ENCODE assay signal across 11 cellular contexts in genomic region chr13:51733656-51734334, GRCh38.
DNase-seq lines count a peak whose midpoint lies in the region; ATAC-seq and TF ChIP-seq lines count a peak whose summit lies in the region.
"Had no signal": no experiment of that assay in that cellular context is flagged by ENCODE, and none has a peak within 500 bp of the region (broad histone marks: within the 10 kb centered on the region; RNA-seq: fewer than 3 reads in every experiment).

No MANE protein-coding gene starts in this region.

- no peak for ATAC-seq in HG03521 (IDR thresholded peaks at IDR 0.05; ENCODE audit: unreplicated experiment)

- H3K27ac ChIP-seq in 22Rv1, result peak overlapping the region; percentile 4; the same call in 1 of the 2 replicates
- H3K27ac ChIP-seq: parathyroid adenoma, transverse colon had no signal

- TF ChIP-seq CTCF in 22Rv1 (IDR thresholded peaks at IDR 0.05), result peak; percentile 23; the same call in 1 of the 2 replicates

- DNase-seq in GF-D8 (lab: John Stamatoyannopoulos, UW), result peak; percentile 43
- peak; percentile 34 for DNase-seq in SKM-1 (lab: John Stamatoyannopoulos, UW; ENCODE audit: unreplicated experiment)
- DNase-seq in iPS-NIHi11 (ENCODE audit: low spot score), result peak; percentile 43
- DNase-seq in activated CD8-positive, alpha-beta memory T cell treated with anti-CD3 and anti-CD28 coated beads, Interleukin-2, amount 50 U/mL, for 48 hours, result no peak
- no peak for DNase-seq in OCI-M1 (lab: John Stamatoyannopoulos, UW)
- no peak for DNase-seq in NCI-H748 treated with DMSO at 0.1 percent for 48 hours (lab: John Stamatoyannopoulos, UW)
- DNase-seq: activated T-cell treated with anti-CD3 and anti-CD28 coated beads for 4 hours, transverse colon had no signal

Comparison
In these comparisons a context has a peak if more than half of its experiments do, and no peak if none do; other contexts are left out.
1. DNase-seq: peak in GF-D8 (single experiment), SKM-1 (single experiment) and iPS-NIHi11 (single experiment); none in activated CD8-positive, alpha-beta memory T cell treated with anti-CD3 and anti-CD28 coated beads, Interleukin-2, amount 50 U/mL, for 48 hours (single experiment), OCI-M1 (single experiment) and NCI-H748 treated with DMSO at 0.1 percent for 48 hours (single experiment).